In genomic region chr3:172709776-172710708, GRCh38 we compare ENCODE assay signal across 8 cellular contexts. TPM values are rescaled to one million over a fixed set of nuclear protein-coding genes. Genes with fewer than 3 reads are reported as not detected.
DNase-seq lines count a peak whose midpoint lies in the region; ATAC-seq and TF ChIP-seq lines count a peak whose summit lies in the region.

No MANE protein-coding gene starts in this region.

- H3K27me3 Mint-ChIP-seq in chondrocyte (ENCODE audit: low read depth), result no peaks in the 10 kb centered on the region

- H2AFZ ChIP-seq in SK-N-SH (ENCODE audit: low read depth), result peak overlapping the region; percentile 89

- H3K27ac Mint-ChIP-seq in chondrocyte (ENCODE audit: unreplicated experiment), result peak overlapping the region; percentile 97

- no peaks in the 10 kb centered on the region for H3K36me3 Mint-ChIP-seq in chondrocyte (ENCODE audit: low read depth)

- no peaks in the 10 kb centered on the region for H3K36me3 ChIP-seq in SK-N-SH (replicated peaks in 1 of 2; ENCODE audit: control insufficient read depth in 1 of 2, insufficient read depth in 2 of 2, low read length in 1 of 2)

- peaks cover 32% of the 10 kb centered on the region for H3K4me1 Mint-ChIP-seq in chondrocyte (ENCODE audit: low read depth)

- TF ChIP-seq RAD21 in SK-N-SH (IDR thresholded peaks at IDR 0.05; ENCODE audit: low read length), result no peak

- peak; percentile 35 for DNase-seq in NCI-H510A treated with DMSO at 0.1 percent for 48 hours (lab: John Stamatoyannopoulos, UW)
- DNase-seq in NCI-H510A (lab: John Stamatoyannopoulos, UW), result no peak
- peak; percentile 44 for DNase-seq in SK-N-SH
- DNase-seq in chondrocyte (ENCODE audit: low spot score), result no peak
- DNase-seq in left kidney (ENCODE audit: low read depth, low spot score), result peak; percentile 70
- peak; percentile 39 for DNase-seq in stimulated activated CD8-positive, alpha-beta memory T cell treated with anti-CD3 and anti-CD28 coated beads, Interleukin-4, amount 100 ng/mL, for 48 hours

- peak overlapping the region; percentile 90 for H3K9ac ChIP-seq in SK-N-SH

- peaks cover 53% of the 10 kb centered on the region for H3K79me2 ChIP-seq in SK-N-SH (ENCODE audit: insufficient read depth)

- peak overlapping the region; percentile 85 to 96 for H3K27ac ChIP-seq in SK-N-SH (ENCODE audit: low read depth in 2 of 2, low read length in 1 of 2)

- H4K20me1 ChIP-seq in SK-N-SH (ENCODE audit: insufficient read depth), result no peaks in the 10 kb centered on the region

- H3F3A ChIP-seq in SK-N-SH (replicated peaks; ENCODE audit: insufficient read depth), result peaks cover 14% of the 10 kb centered on the region

- H3K4me2 ChIP-seq in SK-N-SH, result peak overlapping the region; percentile 78

- H3K9me3 Mint-ChIP-seq in chondrocyte (ENCODE audit: low read depth), result no peaks in the 10 kb centered on the region

- peak overlapping the region; percentile 93 for H3K4me3 Mint-ChIP-seq in chondrocyte (ENCODE audit: unreplicated experiment)

- 2% methylated on average over 18 of the region's 21 CpGs for WGBS in SK-N-SH (ENCODE audit: low lambda C conversion rate)

- POLR2A ChIA-PET in SK-N-SH (lab: Yijun Ruan, JAX), result no interaction called here

- ATAC-seq in HG03097 (IDR thresholded peaks at IDR 0.05; ENCODE audit: low FRiP score, unreplicated experiment) (peak; percentile 1), GM19351 (IDR thresholded peaks at IDR 0.05; ENCODE audit: unreplicated experiment) (no peak)

- no peaks in the 10 kb centered on the region for H3K9me2 ChIP-seq in SK-N-SH

- no peaks in the 10 kb centered on the region for H3K27me3 ChIP-seq in SK-N-SH (ENCODE audit: insufficient read depth)

- CTCF ChIA-PET in SK-N-SH (lab: Yijun Ruan, JAX), result interaction anchor here (0.8 to 2.9 kb wide), 15 partner anchors 9 to 72 kb away, joined by 3 to 18 read pairs (median 4); partner anchors contain the start of gene ECT2

- H3K4me3 ChIP-seq in SK-N-SH (ENCODE audit: low read depth in 2 of 2, low read length in 1 of 2), result peak overlapping the region; percentile 91 to 93

- H3K9me3 ChIP-seq in SK-N-SH, result no peaks in the 10 kb centered on the region

- TF ChIP-seq CTCF in SK-N-SH (IDR thresholded peaks at IDR 0.05), result no peak
- no peak for TF ChIP-seq CTCF in chondrocyte (IDR thresholded peaks at IDR 0.05)

- TF ChIP-seq EP300 in SK-N-SH (IDR thresholded peaks at IDR 0.05; ENCODE audit: borderline replicate concordance in 1 of 2, low read depth in 1 of 2, low read length in 1 of 2), result no peak

- peaks cover 0 to 7% of the 10 kb centered on the region in 2 experiments; a peak in 2 of 4 replicates for H3K4me1 ChIP-seq in SK-N-SH (ENCODE audit: control insufficient read depth in 1 of 2, insufficient read depth in 2 of 2, low read depth in 1 of 2, low read length in 1 of 2)

TF ChIP-seq in SK-N-SH, 30 proteins besides CTCF, POLR2A, EP300 and RAD21:
- TF ChIP-seq FOSL2 (IDR thresholded peaks at IDR 0.05; ENCODE audit: borderline replicate concordance, low read depth) (no peak), GATA2 (CRISPR knock-in tag; IDR thresholded peaks at IDR 0.05) (no peak), NFIC (IDR thresholded peaks at IDR 0.05; ENCODE audit: borderline replicate concordance) (no peak), FOXM1 (IDR thresholded peaks at IDR 0.05; ENCODE audit: low read depth) (no peak), POLR2AphosphoS5 (IDR thresholded peaks at IDR 0.05; ENCODE audit: low read depth, low read length) (no peak)
- TF ChIP-seq, protein P1, sequence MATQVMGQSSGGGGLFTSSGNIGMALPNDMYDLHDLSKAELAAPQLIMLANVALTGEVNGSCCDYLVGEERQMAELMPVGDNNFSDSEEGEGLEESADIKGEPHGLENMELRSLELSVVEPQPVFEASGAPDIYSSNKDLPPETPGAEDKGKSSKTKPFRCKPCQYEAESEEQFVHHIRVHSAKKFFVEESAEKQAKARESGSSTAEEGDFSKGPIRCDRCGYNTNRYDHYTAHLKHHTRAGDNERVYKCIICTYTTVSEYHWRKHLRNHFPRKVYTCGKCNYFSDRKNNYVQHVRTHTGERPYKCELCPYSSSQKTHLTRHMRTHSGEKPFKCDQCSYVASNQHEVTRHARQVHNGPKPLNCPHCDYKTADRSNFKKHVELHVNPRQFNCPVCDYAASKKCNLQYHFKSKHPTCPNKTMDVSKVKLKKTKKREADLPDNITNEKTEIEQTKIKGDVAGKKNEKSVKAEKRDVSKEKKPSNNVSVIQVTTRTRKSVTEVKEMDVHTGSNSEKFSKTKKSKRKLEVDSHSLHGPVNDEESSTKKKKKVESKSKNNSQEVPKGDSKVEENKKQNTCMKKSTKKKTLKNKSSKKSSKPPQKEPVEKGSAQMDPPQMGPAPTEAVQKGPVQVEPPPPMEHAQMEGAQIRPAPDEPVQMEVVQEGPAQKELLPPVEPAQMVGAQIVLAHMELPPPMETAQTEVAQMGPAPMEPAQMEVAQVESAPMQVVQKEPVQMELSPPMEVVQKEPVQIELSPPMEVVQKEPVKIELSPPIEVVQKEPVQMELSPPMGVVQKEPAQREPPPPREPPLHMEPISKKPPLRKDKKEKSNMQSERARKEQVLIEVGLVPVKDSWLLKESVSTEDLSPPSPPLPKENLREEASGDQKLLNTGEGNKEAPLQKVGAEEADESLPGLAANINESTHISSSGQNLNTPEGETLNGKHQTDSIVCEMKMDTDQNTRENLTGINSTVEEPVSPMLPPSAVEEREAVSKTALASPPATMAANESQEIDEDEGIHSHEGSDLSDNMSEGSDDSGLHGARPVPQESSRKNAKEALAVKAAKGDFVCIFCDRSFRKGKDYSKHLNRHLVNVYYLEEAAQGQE (IDR thresholded peaks at IDR 0.05; ENCODE audit: low read depth, low read length), result no peak

RNA-seq across cellular contexts. Expression of gene NCEH1, which starts 0.8 kb away (rescaled TPM):
- polyA plus RNA-seq in SK-N-SH (2012; rRNA removed), result 7.5 and 12.2 TPM in 2 replicates
- 8.1 and 8.8 TPM in 2 replicates for polyA plus RNA-seq in SK-N-SH (2012; cell fraction: cytosol; rRNA removed)
- polyA plus RNA-seq in SK-N-SH (2012; cell fraction: nucleus; rRNA removed), result 4.7 and 9.8 TPM in 2 replicates
- 6.5 to 7.1 TPM (median 6.7 TPM) in 3 replicates for total RNA-seq in chondrocyte

RNA-seq across cellular contexts. Expression of gene ECT2, which starts 40.5 kb away (rescaled TPM):
- 8.6 and 12.0 TPM in 2 replicates for polyA plus RNA-seq in SK-N-SH (2012; rRNA removed)
- polyA plus RNA-seq in SK-N-SH (2012; cell fraction: cytosol; rRNA removed), result 15.2 and 16.4 TPM in 2 replicates
- 6.3 and 12.8 TPM in 2 replicates for polyA plus RNA-seq in SK-N-SH (2012; cell fraction: nucleus; rRNA removed)
- total RNA-seq in chondrocyte, result 16.9 to 18.9 TPM (median 17.2 TPM) in 3 replicates

Comparison
In these comparisons a context has a peak if more than half of its experiments do, and no peak if none do; other contexts are left out.
1. DNase-seq: peak in NCI-H510A treated with DMSO at 0.1 percent for 48 hours (single experiment), SK-N-SH (single experiment), left kidney (single experiment) and stimulated activated CD8-positive, alpha-beta memory T cell treated with anti-CD3 and anti-CD28 coated beads, Interleukin-4, amount 100 ng/mL, for 48 hours (single experiment); none in NCI-H510A (single experiment) and chondrocyte (single experiment).